8 cellular contexts compared by ENCODE assay signal in genomic region chr7:114085592-114086490, GRCh38.
DNase-seq lines count a peak whose midpoint lies in the region; ATAC-seq, FAIRE-seq and TF ChIP-seq lines count a peak whose summit lies in the region.

No MANE protein-coding gene starts in this region.

- TF ChIP-seq CTCF in NB4 (IDR thresholded peaks at IDR 0.05; ENCODE audit: low read depth, low read length): no peak
- no peak for TF ChIP-seq CTCF in SK-N-SH (IDR thresholded peaks at IDR 0.05)
- TF ChIP-seq CTCF in dorsolateral prefrontal cortex (IDR thresholded peaks at IDR 0.05 in 54 of 56, conservative IDR thresholded peaks at IDR 0.05 in 2 of 56; ENCODE audit: low read depth in 1 of 56, partially characterized antibody in 56 of 56): no peak
- TF ChIP-seq CTCF in HepG2 (CRISPR knock-in tag; IDR thresholded peaks at IDR 0.05): no peak

- H3K36me3 ChIP-seq in SK-N-SH (replicated peaks in 1 of 2; ENCODE audit: control insufficient read depth in 1 of 2, insufficient read depth in 2 of 2, low read length in 1 of 2): no peaks in the 10 kb centered on the region
- H3K36me3 ChIP-seq in HepG2 (replicated peaks in 1 of 2; ENCODE audit: control insufficient read depth in 1 of 2, insufficient read depth in 2 of 2, low read length in 2 of 2): no peaks in the 10 kb centered on the region

- POLR2A ChIA-PET in SK-N-SH (lab: Yijun Ruan, JAX) (no interaction called here), HepG2 (lab: Yijun Ruan, JAX) (no interaction called here)

- no TSS peak for BruUV-seq in HepG2 (replicated peaks; lab: Mats Ljungman, UMichigan)

- intact Hi-C loops in dorsolateral prefrontal cortex (cut with DNase I) (loop anchor here (10.0 kb wide), 3 partner anchors 329 to 1769 kb away; partner anchors contain the start of gene FOXP2 (in 1 of the 2)), HepG2 (cut with micrococcal nuclease; ENCODE audit: unreplicated experiment) (no loop called here)

- no peak overlapping the region for H3K4me3 ChIP-seq in NB4 (ENCODE audit: low read depth, low read length)
- H3K4me3 ChIP-seq in SK-N-SH (ENCODE audit: low read depth in 2 of 2, low read length in 1 of 2): peak overlapping the region; percentile 26 to 46; a peak in 3 of 4 replicates
- peak overlapping the region; percentile 37 to 77 (median 57) for H3K4me3 ChIP-seq in dorsolateral prefrontal cortex
- H3K4me3 ChIP-seq in HepG2 (replicated peaks in 1 of 3; ENCODE audit: insufficient read depth in 1 of 3, low read depth in 2 of 3, low read length in 3 of 3): peak overlapping the region; percentile 34 to 54 (median 38); a peak in 5 of 6 replicates

- TF ChIP-seq POLR2A in NB4 (IDR thresholded peaks at IDR 0.05; ENCODE audit: extremely low read depth, insufficient read length) (no peak), HepG2 (IDR thresholded peaks at IDR 0.05; ENCODE audit: insufficient read depth in 1 of 2, low read depth in 2 of 2, low read length in 2 of 2) (no peak)

- CTCF ChIA-PET in SK-N-SH (lab: Yijun Ruan, JAX) (no interaction called here), HepG2 (lab: Yijun Ruan, JAX; ENCODE audit: low intra/inter-chr PET ratio, low total read pairs) (no interaction called here)

- WGBS in SK-N-SH (ENCODE audit: low lambda C conversion rate): under 1% methylated on average over 51 of the region's 75 CpGs
- 42% methylated on average over 49 of the region's 75 CpGs for WGBS in HepG2 (ENCODE audit: low lambda C conversion rate)

- no peak overlapping the region for H2AFZ ChIP-seq in SK-N-SH (ENCODE audit: low read depth)
- H2AFZ ChIP-seq in HepG2 (ENCODE audit: low read length): no peak overlapping the region

- H3F3A ChIP-seq in SK-N-SH (replicated peaks; ENCODE audit: insufficient read depth): peaks cover 3% of the 10 kb centered on the region

- in situ Hi-C loops in HepG2 (cut with HindIII; ENCODE audit: extremely low pct_ligation_motif_present, low pct_unique_long_range_greater_than_20kb): loop anchor here (25.0 kb wide), 1 partner anchor 326 kb away; the partner anchor contains the start of gene FOXP2

- H3K27ac ChIP-seq in SK-N-SH (ENCODE audit: low read depth in 2 of 2, low read length in 1 of 2): no peak overlapping the region
- H3K27ac ChIP-seq in dorsolateral prefrontal cortex: peak overlapping the region in 55 of 59 donors; percentile 29 to 89 (median 74)
- no peak overlapping the region for H3K27ac ChIP-seq in HepG2 (ENCODE audit: extremely low read length, insufficient read depth, low read length)

- FAIRE-seq in HepG2 (lab: Jason Lieb, UNC): no peak

- H3K9ac ChIP-seq in SK-N-SH (no peak overlapping the region), HepG2 (ENCODE audit: insufficient read depth, low read depth, low read length) (no peak overlapping the region)

- DNase-seq in Ammon's horn (ENCODE audit: low spot score): peak; percentile 78
- DNase-seq in NB4 (ENCODE audit: low read depth): peak; percentile 25
- peak; percentile 58 for DNase-seq in SK-N-SH
- DNase-seq in dorsolateral prefrontal cortex: peak in 7 of 10 donors; percentile 26 to 77 (median 66)
- no peak for DNase-seq in HepG2 (ENCODE audit: low spot score)
- DNase-seq in stimulated activated naive CD8-positive, alpha-beta T cell treated with anti-CD3 and anti-CD28 coated beads, Interleukin-15, Interleukin-2, amounts not matched to agents 100 U/mL and 50 U/mL, for 24 hours: peak; percentile 27

- TF ChIP-seq EP300 in SK-N-SH (IDR thresholded peaks at IDR 0.05; ENCODE audit: borderline replicate concordance in 1 of 2, low read depth in 1 of 2, low read length in 1 of 2): no peak
- TF ChIP-seq EP300 in HepG2 (IDR thresholded peaks at IDR 0.05; ENCODE audit: low read depth in 2 of 2, low read length in 2 of 2): no peak
- no peak for TF ChIP-seq EP300 in HepG2 (CRISPR knock-in tag; IDR thresholded peaks at IDR 0.05; ENCODE audit: borderline replicate concordance)

- peak overlapping the region; percentile 73 for H3K4me2 ChIP-seq in SK-N-SH
- H3K4me2 ChIP-seq in HepG2 (ENCODE audit: low read depth, low read length): peak overlapping the region; percentile 59

- H3K9me2 ChIP-seq in SK-N-SH: no peaks in the 10 kb centered on the region

- ATAC-seq in GM18909 (IDR thresholded peaks at IDR 0.05; ENCODE audit: poor library complexity, unreplicated experiment): peak; percentile 33
- peak; percentile 51 for ATAC-seq in HepG2
- peak; percentile 29 for ATAC-seq in stimulated activated naive CD8-positive, alpha-beta T cell treated with anti-CD3 and anti-CD28 coated beads, Interleukin-15, Interleukin-2, amounts not matched to agents 100 U/mL and 50 U/mL, for 24 hours
- ATAC-seq in HG02981 (IDR thresholded peaks at IDR 0.05; ENCODE audit: unreplicated experiment): no peak

- peaks cover 71% of the 10 kb centered on the region for H3K27me3 ChIP-seq in SK-N-SH (ENCODE audit: insufficient read depth)
- peaks cover 0 to 80% (median 59%) of the 10 kb centered on the region in 45 donors for H3K27me3 ChIP-seq in dorsolateral prefrontal cortex
- peaks cover 1 to 28% of the 10 kb centered on the region in 2 experiments for H3K27me3 ChIP-seq in HepG2 (ENCODE audit: control insufficient read depth in 1 of 2, insufficient read depth in 2 of 2, low read length in 2 of 2)

- TF ChIP-seq RAD21 in SK-N-SH (IDR thresholded peaks at IDR 0.05; ENCODE audit: low read length) (no peak), HepG2 (CRISPR knock-in tag; IDR thresholded peaks at IDR 0.05) (no peak)

- no peaks in the 10 kb centered on the region for H3K9me3 ChIP-seq in SK-N-SH
- H3K9me3 ChIP-seq in HepG2 (ENCODE audit: low read length): no peaks in the 10 kb centered on the region

- no peaks in the 10 kb centered on the region for H4K20me1 ChIP-seq in SK-N-SH (ENCODE audit: insufficient read depth)
- H4K20me1 ChIP-seq in HepG2 (ENCODE audit: insufficient read depth, low read length): no peaks in the 10 kb centered on the region

- H3K79me2 ChIP-seq in SK-N-SH (ENCODE audit: insufficient read depth): no peaks in the 10 kb centered on the region
- no peaks in the 10 kb centered on the region for H3K79me2 ChIP-seq in HepG2 (ENCODE audit: insufficient read depth, low read length)

- H3K4me1 ChIP-seq in SK-N-SH (ENCODE audit: control insufficient read depth in 1 of 2, insufficient read depth in 2 of 2, low read depth in 1 of 2, low read length in 1 of 2) (peaks cover 0 to 3% of the 10 kb centered on the region in 2 experiments; a peak in 1 of 4 replicates), HepG2 (ENCODE audit: insufficient read depth, low read length) (peaks cover 43% of the 10 kb centered on the region)

TF ChIP-seq in SK-N-SH, 30 proteins besides CTCF, POLR2A, EP300 and RAD21:
- TF ChIP-seq GATA2 (CRISPR knock-in tag; IDR thresholded peaks at IDR 0.05) (no peak), MEF2A (IDR thresholded peaks at IDR 0.05; ENCODE audit: borderline replicate concordance, low read depth) (no peak), CHD2 (IDR thresholded peaks at IDR 0.05; ENCODE audit: low read length, partially characterized antibody) (no peak), USF2 (IDR thresholded peaks at IDR 0.05; ENCODE audit: borderline replicate concordance, low read depth, low read length) (no peak), EZH2phosphoT487 (IDR thresholded peaks at IDR 0.05; ENCODE audit: borderline replicate concordance, low read depth) (peak; percentile 14; the same call in 1 of the 2 replicates), RXRA (IDR thresholded peaks at IDR 0.05; ENCODE audit: borderline replicate concordance, low read depth) (no peak), FOSL2 (IDR thresholded peaks at IDR 0.05; ENCODE audit: borderline replicate concordance, low read depth) (no peak)

TF ChIP-seq in HepG2, 621 proteins besides CTCF, POLR2A, EP300 and RAD21 (continues in another document):
- TF ChIP-seq CHD2 (IDR thresholded peaks at IDR 0.05; ENCODE audit: low read depth, low read length) (0 out of 2 replicates have a peak, but pooled peaks have one; percentile 38), ZNF562 (CRISPR knock-in tag; IDR thresholded peaks at IDR 0.05; ENCODE audit: borderline replicate concordance) (no peak), ZNF570 (CRISPR knock-in tag; IDR thresholded peaks at IDR 0.05; ENCODE audit: borderline replicate concordance) (no peak), ZNF563 (CRISPR knock-in tag; IDR thresholded peaks at IDR 0.05) (no peak), NFATC3 (CRISPR knock-in tag; IDR thresholded peaks at IDR 0.05) (no peak), ZNF773 (CRISPR knock-in tag; IDR thresholded peaks at IDR 0.05; ENCODE audit: borderline replicate concordance) (no peak), ARID5B (CRISPR knock-in tag; IDR thresholded peaks at IDR 0.05) (0 out of 2 replicates have a peak, but pooled peaks have one; percentile 13), CHCHD3 (CRISPR knock-in tag; IDR thresholded peaks at IDR 0.05) (no peak), FOXA3 (CRISPR knock-in tag; IDR thresholded peaks at IDR 0.05) (peak; percentile 26; the same call in 1 of the 2 replicates), RFXANK (CRISPR knock-in tag; IDR thresholded peaks at IDR 0.05) (no peak)

Comparison
In these comparisons a context has a peak if more than half of its experiments do, and no peak if none do; other contexts are left out.
1. H3K27ac ChIP-seq: peak in dorsolateral prefrontal cortex (55 of 59); none in SK-N-SH (0 of 2) and HepG2 (single experiment).